9 cellular contexts compared by ENCODE assay signal in genomic region chr7:1920266-1920681, GRCh38.
DNase-seq lines count a peak whose midpoint lies in the region; ATAC-seq and TF ChIP-seq lines count a peak whose summit lies in the region.
"Had no signal": no experiment of that assay in that cellular context is flagged by ENCODE, and none has a peak within 500 bp of the region (broad histone marks: within the 10 kb centered on the region; RNA-seq: fewer than 3 reads in every experiment).

No MANE protein-coding gene starts in this region.

- intact Hi-C loops in IMR-90 (cut with micrococcal nuclease), result no loop called here

- H4K8ac ChIP-seq in IMR-90 (ENCODE audit: low read depth in 2 of 2, low read length in 2 of 2), result no peak overlapping the region

- H3K27me3 Mint-ChIP-seq in activated T-cell treated with anti-CD3 and anti-CD28 coated beads, Interleukin-2, amount 50 U/mL, for 72 hours (ENCODE audit: low read depth), result peaks cover 37% of the 10 kb centered on the region
- peaks cover 9% of the 10 kb centered on the region for H3K27me3 Mint-ChIP-seq in nephron progenitor cell (ENCODE audit: low read depth, poor library complexity)

- peaks cover 8% of the 10 kb centered on the region; the same call in 1 of the 2 replicates for H3K4me1 ChIP-seq in IMR-90 (ENCODE audit: control insufficient read depth, insufficient read depth, low read length)
- no peaks in the 10 kb centered on the region for H3K4me1 ChIP-seq in hepatocyte (ENCODE audit: insufficient read depth)

- no peak overlapping the region for H4K91ac ChIP-seq in IMR-90 (ENCODE audit: insufficient read depth, low read depth, low read length)

- H3K4me2 ChIP-seq in IMR-90 (ENCODE audit: low read depth, low read length), result no peak overlapping the region
- no peak overlapping the region for H3K4me2 ChIP-seq in hepatocyte
- H3K4me2 ChIP-seq: KMS-11 had no signal

- H3K9me1 ChIP-seq in IMR-90 (ENCODE audit: insufficient read depth, low read length), result peaks cover 12% of the 10 kb centered on the region; the same call in 1 of the 2 replicates

- peaks cover 0 to 10% of the 10 kb centered on the region in 2 experiments; a peak in 1 of 4 replicates for H3K79me1 ChIP-seq in IMR-90 (ENCODE audit: low read depth in 1 of 2, low read length in 2 of 2)

- H3K27ac ChIP-seq in IMR-90 (ENCODE audit: insufficient read depth, low read length), result no peak overlapping the region
- H3K27ac ChIP-seq in hepatocyte, result no peak overlapping the region
- H3K27ac ChIP-seq: KMS-11 had no signal

- H2AFZ ChIP-seq in IMR-90 (replicated peaks; ENCODE audit: low read length, poor library complexity) (peak overlapping the region; percentile 44), hepatocyte (no peak overlapping the region)

- 77% methylated on average over 4 of the region's 20 CpGs; no CpG with 5 or more reads in 1 of the 2 experiments for WGBS in IMR-90 (ENCODE audit: extremely low coverage in 2 of 2, insufficient read length in 1 of 2), 2 experiments
- WGBS in hepatocyte (ENCODE audit: low lambda C conversion rate, missing lambda C conversion rate), result 97% methylated on average over 12 of the region's 20 CpGs

- TF ChIP-seq POLR2A in IMR-90 (IDR thresholded peaks at IDR 0.05; ENCODE audit: low read depth, low read length), result no peak

- H4K5ac ChIP-seq in IMR-90 (ENCODE audit: low read depth, low read length), result no peak overlapping the region

- H2AK9ac ChIP-seq in IMR-90 (replicated peaks; ENCODE audit: low read depth, low read length, poor library complexity), result peak overlapping the region; percentile 23

- H2BK15ac ChIP-seq in IMR-90 (ENCODE audit: low read depth, low read length), result no peak overlapping the region

- no peak overlapping the region for H2BK20ac ChIP-seq in IMR-90 (ENCODE audit: low read depth, low read length)

- peak overlapping the region; percentile 80 to 83 for H3K4me3 Mint-ChIP-seq in activated T-cell treated with anti-CD3 and anti-CD28 coated beads, Interleukin-2, amount 50 U/mL, for 72 hours
- no peak overlapping the region for H3K4me3 Mint-ChIP-seq in nephron progenitor cell

- no peaks in the 10 kb centered on the region for H3K9me2 ChIP-seq in hepatocyte (replicated peaks; ENCODE audit: insufficient read depth)

- dilution Hi-C loops in IMR-90 (cut with HindIII; ENCODE audit: low sequenced_read_pairs, unreplicated experiment), result no loop called here

- TF ChIP-seq RAD21 in IMR-90 (IDR thresholded peaks at IDR 0.05; ENCODE audit: low read length), result no peak

- no peaks in the 10 kb centered on the region for H3K79me2 ChIP-seq in hepatocyte

- H3K27me3 ChIP-seq in IMR-90 (ENCODE audit: control insufficient read depth, insufficient read depth, low read length), result no peaks in the 10 kb centered on the region
- H3K27me3 ChIP-seq in hepatocyte, result no peaks in the 10 kb centered on the region

- H3K23ac ChIP-seq in IMR-90 (ENCODE audit: low read depth, low read length), result no peak overlapping the region

- DNase-seq in GM13977 (ENCODE audit: low spot score) (peak; percentile 73), IMR-90 (no peak), nephron progenitor cell (no peak), kidney tubule cell (ENCODE audit: low spot score) (no peak), COR-L47 (lab: John Stamatoyannopoulos, UW) (no peak), hepatocyte (ENCODE audit: low spot score) (no peak)
- peak; percentile 36 to 51 for DNase-seq in activated T-cell treated with anti-CD3 and anti-CD28 coated beads, Interleukin-2, amount 50 U/mL, for 72 hours

- no peak overlapping the region for H3K14ac ChIP-seq in IMR-90 (replicated peaks; ENCODE audit: low read depth, low read length)

- H3K56ac ChIP-seq in IMR-90 (ENCODE audit: extremely low read depth, insufficient read depth, low read length), result no peak overlapping the region

- H3K36me3 ChIP-seq in IMR-90 (ENCODE audit: control insufficient read depth, insufficient read depth, low read length) (no peaks in the 10 kb centered on the region), hepatocyte (replicated peaks; ENCODE audit: insufficient read depth, low read depth) (no peaks in the 10 kb centered on the region)

- no peak overlapping the region for H3K18ac ChIP-seq in IMR-90 (ENCODE audit: low read depth, low read length)

- ATAC-seq in IMR-90 (ENCODE audit: low read depth), result peak; percentile 22; the same call in 1 of the 2 replicates
- peak; percentile 62 to 67 for ATAC-seq in activated T-cell treated with anti-CD3 and anti-CD28 coated beads, Interleukin-2, amount 50 U/mL, for 72 hours (replicated peaks in 1 of 2)
- ATAC-seq in GM21619 (IDR thresholded peaks at IDR 0.05; ENCODE audit: unreplicated experiment), result no peak

- no peaks in the 10 kb centered on the region for H3K9me3 Mint-ChIP-seq in activated T-cell treated with anti-CD3 and anti-CD28 coated beads, Interleukin-2, amount 50 U/mL, for 72 hours
- no peaks in the 10 kb centered on the region for H3K9me3 Mint-ChIP-seq in nephron progenitor cell

- CTCF ChIA-PET in IMR-90 (lab: Yijun Ruan, JAX), result no interaction called here

- POLR2A ChIA-PET in IMR-90 (lab: Charles Lee; ENCODE audit: unreplicated experiment), result no interaction called here

- H3K9ac ChIP-seq in IMR-90 (ENCODE audit: low read depth, low read length), result no peak overlapping the region
- H3K9ac ChIP-seq: KMS-11 had no signal

- H2BK120ac ChIP-seq in IMR-90 (ENCODE audit: low read depth, low read length), result no peak overlapping the region

- H2BK5ac ChIP-seq in IMR-90 (ENCODE audit: low read depth, low read length, poor library complexity, severe bottlenecking), result no peak overlapping the region

- in situ Hi-C loops in GM13977 (cut with MboI; ENCODE audit: low pct_unique_long_range_greater_than_20kb, low sequenced_read_pairs, unreplicated experiment), result no loop called here
- in situ Hi-C loops in IMR-90 (cut with MboI; ENCODE audit: low sequenced_read_pairs), result no loop called here

- H3K4me3 ChIP-seq in IMR-90 (ENCODE audit: insufficient read depth, low read depth, low read length) (no peak overlapping the region), hepatocyte (no peak overlapping the region)

- H3K4ac ChIP-seq in IMR-90 (ENCODE audit: low read depth, low read length), result no peak overlapping the region

- H3K9me3 ChIP-seq in IMR-90 (ENCODE audit: control insufficient read depth, insufficient read depth, low read length) (no peaks in the 10 kb centered on the region), hepatocyte (ENCODE audit: low read depth) (no peaks in the 10 kb centered on the region)

- no peak overlapping the region for H2AK5ac ChIP-seq in IMR-90 (ENCODE audit: low read depth, low read length)

- no peaks in the 10 kb centered on the region for H3K36me3 Mint-ChIP-seq in activated T-cell treated with anti-CD3 and anti-CD28 coated beads, Interleukin-2, amount 50 U/mL, for 72 hours (ENCODE audit: insufficient read depth in 2 of 2)
- H3K36me3 Mint-ChIP-seq in nephron progenitor cell (ENCODE audit: low read depth), result peaks cover 5% of the 10 kb centered on the region

- no peaks in the 10 kb centered on the region; the same call in none of the 2 replicates for H4K20me1 ChIP-seq in IMR-90 (ENCODE audit: insufficient read depth, low read length)
- H4K20me1 ChIP-seq in hepatocyte (ENCODE audit: insufficient read depth, poor library complexity, severe bottlenecking), result no peaks in the 10 kb centered on the region

- TF ChIP-seq CTCF in GM13977 (IDR thresholded peaks at IDR 0.05; ENCODE audit: extremely low read depth, insufficient read depth, missing control alignments) (peak; percentile 24), IMR-90 (conservative IDR thresholded peaks at IDR 0.05; ENCODE audit: low read depth, low read length) (no peak), nephron progenitor cell (IDR thresholded peaks at IDR 0.05) (no peak), hepatocyte (IDR thresholded peaks at IDR 0.05; ENCODE audit: poor library complexity) (no peak)

- no peak overlapping the region for H3K27ac Mint-ChIP-seq in activated T-cell treated with anti-CD3 and anti-CD28 coated beads, Interleukin-2, amount 50 U/mL, for 72 hours
- peak overlapping the region; percentile 29 for H3K27ac Mint-ChIP-seq in nephron progenitor cell

- H3K4me1 Mint-ChIP-seq in activated T-cell treated with anti-CD3 and anti-CD28 coated beads, Interleukin-2, amount 50 U/mL, for 72 hours (ENCODE audit: low read depth), result peaks cover 68% of the 10 kb centered on the region
- peaks cover 14% of the 10 kb centered on the region for H3K4me1 Mint-ChIP-seq in nephron progenitor cell

- BruUV-seq in IMR-90 (replicated peaks; lab: Mats Ljungman, UMichigan), result no TSS peak

TF ChIP-seq in IMR-90, 13 proteins besides CTCF, POLR2A, EP300 and RAD21:
- TF ChIP-seq NFE2L2 (IDR thresholded peaks at IDR 0.05; ENCODE audit: low read depth, low read length), result no peak
- no peak for TF ChIP-seq MAZ (IDR thresholded peaks at IDR 0.05; ENCODE audit: borderline replicate concordance, low read depth, low read length)
- TF ChIP-seq CEBPB (IDR thresholded peaks at IDR 0.05; ENCODE audit: low read depth, low read length), result no peak
- TF ChIP-seq ELK1 (IDR thresholded peaks at IDR 0.05; ENCODE audit: borderline replicate concordance, low read depth, low read length), result no peak
- TF ChIP-seq BHLHE40 (IDR thresholded peaks at IDR 0.05; ENCODE audit: low read depth, low read length), result no peak
- no peak for TF ChIP-seq USF2 (IDR thresholded peaks at IDR 0.05; ENCODE audit: low read depth, low read length)
- no peak for TF ChIP-seq RFX5 (IDR thresholded peaks at IDR 0.05; ENCODE audit: low read depth, low read length)
- TF ChIP-seq MXI1 (IDR thresholded peaks at IDR 0.05; ENCODE audit: borderline replicate concordance, low read depth, low read length), result no peak
- TF ChIP-seq RCOR1 (IDR thresholded peaks at IDR 0.05; ENCODE audit: insufficient replicate concordance, low read length), result no peak
- TF ChIP-seq MAFK (IDR thresholded peaks at IDR 0.05; ENCODE audit: low read depth, low read length), result no peak
- TF ChIP-seq FOS (IDR thresholded peaks at IDR 0.05; ENCODE audit: low read depth, low read length), result no peak

Comparison
In these comparisons a context has a peak if more than half of its experiments do, and no peak if none do; other contexts are left out.
1. DNase-seq: peak in GM13977 (single experiment) and activated T-cell treated with anti-CD3 and anti-CD28 coated beads, Interleukin-2, amount 50 U/mL, for 72 hours (2 of 2); none in IMR-90 (single experiment), nephron progenitor cell (single experiment), kidney tubule cell (single experiment), COR-L47 (single experiment) and hepatocyte (single experiment).